30 cellular contexts compared by ENCODE assay signal in the genomic region with DNA sequence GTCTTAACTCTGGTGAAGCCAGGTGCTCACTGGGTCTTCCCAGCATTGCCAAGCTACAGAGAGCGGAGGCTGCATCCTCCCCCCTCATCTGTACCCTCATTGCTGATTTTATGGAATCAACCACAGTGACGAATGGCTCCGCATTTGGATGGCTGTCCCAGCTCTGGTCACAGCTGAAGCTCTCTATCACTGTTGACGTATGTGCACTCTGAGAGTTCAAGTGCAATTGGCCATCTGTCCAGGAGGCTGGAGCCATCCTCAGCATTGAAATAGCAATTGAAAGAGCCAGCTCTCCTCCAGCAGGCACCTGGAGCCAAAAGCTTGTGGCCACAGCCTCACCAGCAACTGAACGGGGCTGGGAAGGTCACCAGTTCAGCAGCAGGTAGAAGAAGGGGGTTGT.
"Had no signal": no experiment of that assay in that cellular context is flagged by ENCODE, and none has a peak within 500 bp of the region (broad histone marks: within the 10 kb centered on the region; RNA-seq: fewer than 3 reads in every experiment).

No MANE protein-coding gene starts in this region.

- H3K4me3 ChIP-seq: colonic mucosa, esophagus muscularis mucosa, gastrocnemius medialis, heart right ventricle, hepatocyte had no signal

- H3K9me3 ChIP-seq: colonic mucosa, esophagus muscularis mucosa, gastrocnemius medialis had no signal

- H3K27ac Mint-ChIP-seq: activated CD4-positive, alpha-beta memory T cell treated with anti-CD3 and anti-CD28 coated beads, Interleukin-2, amount 10 ng/mL, durations not matched to agents 7 days and 5 days; activated CD4-positive, alpha-beta T cell treated with anti-CD3 and anti-CD28 coated beads, Interleukin-2, amount 10 ng/mL, durations not matched to agents 7 days and 5 days; activated naive CD8-positive, alpha-beta T cell; activated T-helper 17 cell treated with anti-CD3 and anti-CD28 coated beads, Interleukin-2, amount 50 U/mL, for 72 hours; dendritic cell treated with granulocyte-macrophage colony-stimulating factor and Interleukin-4, amounts not matched to agents 40 ng/mL and 50 ng/mL, for 4 days; effector memory CD8-positive, alpha-beta T cell; WTC11 had no signal

- H3K27me3 Mint-ChIP-seq: activated CD4-positive, alpha-beta memory T cell treated with anti-CD3 and anti-CD28 coated beads, Interleukin-2, amount 10 ng/mL, durations not matched to agents 7 days and 5 days; activated CD4-positive, alpha-beta T cell treated with anti-CD3 and anti-CD28 coated beads, Interleukin-2, amount 10 ng/mL, durations not matched to agents 7 days and 5 days; activated naive CD8-positive, alpha-beta T cell; activated T-helper 17 cell treated with anti-CD3 and anti-CD28 coated beads, Interleukin-2, amount 50 U/mL, for 72 hours; central memory CD8-positive, alpha-beta T cell; dendritic cell treated with granulocyte-macrophage colony-stimulating factor and Interleukin-4, amounts not matched to agents 40 ng/mL and 50 ng/mL, for 4 days; effector memory CD8-positive, alpha-beta T cell had no signal

- DNase-seq: activated CD4-positive, alpha-beta memory T cell treated with anti-CD3 and anti-CD28 coated beads, Interleukin-2, amount 10 ng/mL, durations not matched to agents 7 days and 5 days; activated CD4-positive, alpha-beta T cell treated with anti-CD3 and anti-CD28 coated beads for 1 hour; activated CD4-positive, alpha-beta T cell treated with anti-CD3 and anti-CD28 coated beads for 4 hours; activated CD4-positive, alpha-beta T cell treated with anti-CD3 and anti-CD28 coated beads, Interleukin-2, amount 10 ng/mL, durations not matched to agents 7 days and 5 days; activated CD4-positive, alpha-beta T cell treated with anti-CD3 and anti-CD28 coated beads, Interleukin-2, amount 50 U/mL, for 4 hours; activated CD8-positive, alpha-beta memory T cell treated with anti-CD3 and anti-CD28 coated beads, Interleukin-2, amount 50 U/mL, for 48 hours; activated effector memory CD4-positive, alpha-beta T cell treated with Interleukin-2 at 50 U/mL for 16 hours; activated gamma-delta T cell treated with Interleukin-2 at 50 U/mL for 16 hours; activated naive CD4-positive, alpha-beta T cell treated with anti-CD3 and anti-CD28 coated beads, Interleukin-2, amount 50 U/mL, for 16 hours; activated naive CD4-positive, alpha-beta T cell treated with Interleukin-2 at 50 U/mL for 16 hours; activated T-cell treated with anti-CD3 and anti-CD28 coated beads for 4 hours; activated T-cell treated with anti-CD3 and anti-CD28 coated beads, Interleukin-2, amount 50 U/mL, for 4 hours; amniotic stem cell; anterior cingulate cortex; brain microvascular endothelial cell; colonic mucosa; effector CD4-positive, alpha-beta T cell; effector memory CD8-positive, alpha-beta T cell; erythroblast; foreskin keratinocyte; gastrocnemius medialis; heart right ventricle; T-helper 2 cell had no signal

- H3K27ac ChIP-seq: brain microvascular endothelial cell, colonic mucosa, esophagus muscularis mucosa, foreskin keratinocyte, gastrocnemius medialis, heart right ventricle, hepatocyte had no signal

- ATAC-seq: activated T-cell treated with anti-CD3 and anti-CD28 coated beads, Interleukin-2, amount 50 U/mL, for 4 hours; activated T-helper 17 cell treated with anti-CD3 and anti-CD28 coated beads, Interleukin-2, amount 50 U/mL, for 72 hours; effector memory CD8-positive, alpha-beta T cell; foreskin keratinocyte; gastrocnemius medialis; heart right ventricle; WTC11 had no signal

- H3K36me3 Mint-ChIP-seq: activated naive CD8-positive, alpha-beta T cell had no signal

- H3K27me3 ChIP-seq: brain microvascular endothelial cell, colonic mucosa, esophagus muscularis mucosa, foreskin keratinocyte, gastrocnemius medialis, heart right ventricle, hepatocyte had no signal

- H3K4me1 Mint-ChIP-seq: activated CD4-positive, alpha-beta memory T cell treated with anti-CD3 and anti-CD28 coated beads, Interleukin-2, amount 10 ng/mL, durations not matched to agents 7 days and 5 days; activated CD4-positive, alpha-beta T cell treated with anti-CD3 and anti-CD28 coated beads, Interleukin-2, amount 10 ng/mL, durations not matched to agents 7 days and 5 days; activated T-helper 17 cell treated with anti-CD3 and anti-CD28 coated beads, Interleukin-2, amount 50 U/mL, for 72 hours; central memory CD8-positive, alpha-beta T cell; WTC11 had no signal

- H3K4me3 Mint-ChIP-seq: activated CD4-positive, alpha-beta memory T cell treated with anti-CD3 and anti-CD28 coated beads, Interleukin-2, amount 10 ng/mL, durations not matched to agents 7 days and 5 days; activated CD4-positive, alpha-beta T cell treated with anti-CD3 and anti-CD28 coated beads, Interleukin-2, amount 10 ng/mL, durations not matched to agents 7 days and 5 days; activated naive CD8-positive, alpha-beta T cell; activated T-cell treated with anti-CD3 and anti-CD28 coated beads, Interleukin-2, amount 50 U/mL, for 4 hours; activated T-helper 17 cell treated with anti-CD3 and anti-CD28 coated beads, Interleukin-2, amount 50 U/mL, for 72 hours; central memory CD8-positive, alpha-beta T cell; dendritic cell treated with granulocyte-macrophage colony-stimulating factor and Interleukin-4, amounts not matched to agents 40 ng/mL and 50 ng/mL, for 4 days; effector memory CD8-positive, alpha-beta T cell; WTC11 had no signal

- H3K36me3 ChIP-seq: brain microvascular endothelial cell, colonic mucosa, esophagus muscularis mucosa, gastrocnemius medialis, heart right ventricle had no signal

- H3K4me1 ChIP-seq: colonic mucosa, esophagus muscularis mucosa, foreskin keratinocyte, gastrocnemius medialis, heart right ventricle had no signal
